ENCODE assay signal across 9 cellular contexts in genomic region chr5:4862500-4862899, GRCh38.
DNase-seq lines count a peak whose midpoint lies in the region; ATAC-seq and TF ChIP-seq lines count a peak whose summit lies in the region.
"Had no signal": no experiment of that assay in that cellular context is flagged by ENCODE, and none has a peak within 500 bp of the region (broad histone marks: within the 10 kb centered on the region; RNA-seq: fewer than 3 reads in every experiment).

No MANE protein-coding gene starts in this region.

- no peak for ATAC-seq in omental fat pad (ENCODE audit: low FRiP score)
- ATAC-seq in GM21717 (IDR thresholded peaks at IDR 0.05; ENCODE audit: unreplicated experiment), result no peak
- ATAC-seq in GM21367 (IDR thresholded peaks at IDR 0.05; ENCODE audit: unreplicated experiment), result no peak

- DNase-seq in EH (ENCODE audit: low read depth) (peak; percentile 31), M059J (ENCODE audit: low read depth) (peak; percentile 40), SKM-1 (lab: John Stamatoyannopoulos, UW; ENCODE audit: unreplicated experiment) (peak; percentile 3), hepatocyte (ENCODE audit: low spot score) (peak; percentile 60), omental fat pad (ENCODE audit: low spot score) (no peak)
- DNase-seq in stimulated activated CD8-positive, alpha-beta memory T cell treated with anti-CD3 and anti-CD28 coated beads, Interleukin-4, amount 100 ng/mL, for 48 hours, result no peak

- no peaks in the 10 kb centered on the region for H3K27me3 ChIP-seq in hepatocyte
- H3K27me3 ChIP-seq: SJCRH30 had no signal

- peak; percentile 85 for TF ChIP-seq CTCF in hepatocyte (IDR thresholded peaks at IDR 0.05; ENCODE audit: poor library complexity)
- TF ChIP-seq CTCF in omental fat pad (IDR thresholded peaks at IDR 0.05), result no peak

- H3K9me3 ChIP-seq in hepatocyte (ENCODE audit: low read depth), result no peaks in the 10 kb centered on the region
- H3K9me3 ChIP-seq: SJCRH30 had no signal

- 12% methylated on average over 1 of the region's 1 CpG for WGBS in hepatocyte (ENCODE audit: low lambda C conversion rate, missing lambda C conversion rate)

- H3K79me2 ChIP-seq in hepatocyte, result no peaks in the 10 kb centered on the region

- H3K4me3 ChIP-seq in hepatocyte, result no peak overlapping the region
- H3K4me3 ChIP-seq: SJCRH30 had no signal

- no peaks in the 10 kb centered on the region for H4K20me1 ChIP-seq in hepatocyte (ENCODE audit: insufficient read depth, poor library complexity, severe bottlenecking)

- no peak overlapping the region for H2AFZ ChIP-seq in hepatocyte

- H3K4me2 ChIP-seq in hepatocyte, result no peak overlapping the region

- no peaks in the 10 kb centered on the region for H3K9me2 ChIP-seq in hepatocyte (replicated peaks; ENCODE audit: insufficient read depth)

- H3K27ac ChIP-seq in hepatocyte, result no peak overlapping the region
- H3K27ac ChIP-seq: SJCRH30 had no signal

- no peaks in the 10 kb centered on the region for H3K36me3 ChIP-seq in hepatocyte (replicated peaks; ENCODE audit: insufficient read depth, low read depth)
- H3K36me3 ChIP-seq: SJCRH30 had no signal

- no peaks in the 10 kb centered on the region for H3K4me1 ChIP-seq in hepatocyte (ENCODE audit: insufficient read depth)
- H3K4me1 ChIP-seq: SJCRH30 had no signal

Comparison
In these comparisons a context has a peak if more than half of its experiments do, and no peak if none do; other contexts are left out.
1. DNase-seq: peak in EH (single experiment), M059J (single experiment), SKM-1 (single experiment) and hepatocyte (single experiment); none in omental fat pad (single experiment) and stimulated activated CD8-positive, alpha-beta memory T cell treated with anti-CD3 and anti-CD28 coated beads, Interleukin-4, amount 100 ng/mL, for 48 hours (single experiment).